Comparison of ENCODE assay signal across 8 cellular contexts in genomic region chr19:18587962-18588610, GRCh38. TPM values are rescaled to one million over a fixed set of nuclear protein-coding genes. Genes with fewer than 3 reads are reported as not detected.
DNase-seq lines count a peak whose midpoint lies in the region; ATAC-seq lines count a peak whose summit lies in the region.

No MANE protein-coding gene starts in this region.

- ATAC-seq in activated T-cell treated with anti-CD3 and anti-CD28 coated beads, Interleukin-2, amount 50 U/mL, for 4 hours, result peak; percentile 2 to 8
- ATAC-seq in left colon (no peak), GM18873 (IDR thresholded peaks at IDR 0.05; ENCODE audit: low FRiP score, unreplicated experiment) (no peak)

- no peaks in the 10 kb centered on the region for H3K27me3 Mint-ChIP-seq in activated T-cell treated with anti-CD3 and anti-CD28 coated beads, Interleukin-2, amount 50 U/mL, for 4 hours (ENCODE audit: low read depth)
- H3K27me3 Mint-ChIP-seq in activated CD4-positive, alpha-beta memory T cell treated with anti-CD3 and anti-CD28 coated beads, Interleukin-2, amount 10 ng/mL, durations not matched to agents 7 days and 5 days, result peaks cover 2% of the 10 kb centered on the region

- H3K9me3 ChIP-seq in iPS-18c (ENCODE audit: control insufficient read depth, insufficient read depth, low read length), result no peaks in the 10 kb centered on the region

- peak overlapping the region; percentile 85 for H3K4me3 Mint-ChIP-seq in activated T-cell treated with anti-CD3 and anti-CD28 coated beads, Interleukin-2, amount 50 U/mL, for 4 hours
- peak overlapping the region; percentile 85 for H3K4me3 Mint-ChIP-seq in activated CD4-positive, alpha-beta memory T cell treated with anti-CD3 and anti-CD28 coated beads, Interleukin-2, amount 10 ng/mL, durations not matched to agents 7 days and 5 days

- H3K4me3 ChIP-seq in iPS-18c (ENCODE audit: insufficient read depth, low read depth, low read length), result peak overlapping the region; percentile 99

- peaks cover 30% of the 10 kb centered on the region for H3K4me1 Mint-ChIP-seq in activated T-cell treated with anti-CD3 and anti-CD28 coated beads, Interleukin-2, amount 50 U/mL, for 4 hours (ENCODE audit: low read depth)
- peaks cover 46% of the 10 kb centered on the region for H3K4me1 Mint-ChIP-seq in activated CD4-positive, alpha-beta memory T cell treated with anti-CD3 and anti-CD28 coated beads, Interleukin-2, amount 10 ng/mL, durations not matched to agents 7 days and 5 days

- intact Hi-C loops in left colon (cut with DNase I, micrococcal nuclease), result loop anchor here in 1 of 2 donors (10.0 kb wide), 1 partner anchor 123 kb away; no protein-coding TSS in a partner anchor

- no peak for DNase-seq in activated T-cell treated with anti-CD3 and anti-CD28 coated beads, Interleukin-2, amount 50 U/mL, for 4 hours
- DNase-seq in activated T-cell treated with anti-CD3 and anti-CD28 coated beads, Interleukin-2, amount 50 U/mL, for 1 hour, result no peak
- no peak for DNase-seq in activated CD4-positive, alpha-beta memory T cell treated with anti-CD3 and anti-CD28 coated beads, Interleukin-2, amount 10 ng/mL, durations not matched to agents 7 days and 5 days
- DNase-seq in left colon, result no peak
- DNase-seq in AML-193 (lab: John Stamatoyannopoulos, UW), result no peak

- peaks cover 11% of the 10 kb centered on the region for H3K36me3 Mint-ChIP-seq in activated T-cell treated with anti-CD3 and anti-CD28 coated beads, Interleukin-2, amount 50 U/mL, for 4 hours (ENCODE audit: insufficient read depth)
- H3K36me3 Mint-ChIP-seq in activated CD4-positive, alpha-beta memory T cell treated with anti-CD3 and anti-CD28 coated beads, Interleukin-2, amount 10 ng/mL, durations not matched to agents 7 days and 5 days (ENCODE audit: low read depth), result peaks cover 14% of the 10 kb centered on the region

- H3K9me3 Mint-ChIP-seq in activated T-cell treated with anti-CD3 and anti-CD28 coated beads, Interleukin-2, amount 50 U/mL, for 4 hours, result no peaks in the 10 kb centered on the region
- no peaks in the 10 kb centered on the region for H3K9me3 Mint-ChIP-seq in activated CD4-positive, alpha-beta memory T cell treated with anti-CD3 and anti-CD28 coated beads, Interleukin-2, amount 10 ng/mL, durations not matched to agents 7 days and 5 days

- peak overlapping the region; percentile 89 for H3K27ac ChIP-seq in temporal lobe (ENCODE audit: low read depth, low read length)

- H3K27ac Mint-ChIP-seq in activated CD4-positive, alpha-beta memory T cell treated with anti-CD3 and anti-CD28 coated beads, Interleukin-2, amount 10 ng/mL, durations not matched to agents 7 days and 5 days, result peak overlapping the region; percentile 90

- CTCF ChIA-PET in activated CD4-positive, alpha-beta memory T cell treated with anti-CD3 and anti-CD28 coated beads, Interleukin-2, amount 10 ng/mL, durations not matched to agents 7 days and 5 days (lab: Charles Lee), result interaction anchor here (0.6 to 5.7 kb wide), 20 partner anchors 7 to 444 kb away, joined by 3 to 63 read pairs (median 8); partner anchors contain the start of genes COPE, DDX49, ELL and FKBP8

- POLR2A ChIA-PET in activated CD4-positive, alpha-beta memory T cell treated with anti-CD3 and anti-CD28 coated beads, Interleukin-2, amount 10 ng/mL, durations not matched to agents 7 days and 5 days (lab: Charles Lee), result interaction anchor here (0.7 to 6.5 kb wide), 12 partner anchors 9 to 331 kb away, joined by 3 to 114 read pairs (median 10); partner anchors contain the start of genes COPE, DDX49, ELL and FKBP8

RNA-seq across cellular contexts. Expression of gene REX1BD, which starts 0.5 kb away (rescaled TPM):
- 100 to 1,000 TPM in 2 of 3 donors, 10 to 100 TPM in 1; 99.7 to 139 (median 119) TPM for total RNA-seq in activated T-cell treated with anti-CD3 and anti-CD28 coated beads, Interleukin-2, amount 50 U/mL, for 4 hours
- total RNA-seq in activated CD4-positive, alpha-beta memory T cell treated with anti-CD3 and anti-CD28 coated beads, Interleukin-2, amount 10 ng/mL, durations not matched to agents 7 days and 5 days, result 10 to 100 TPM; 81.2 to 83.3 TPM
- total RNA-seq in temporal lobe (27.5 TPM), left colon (10 to 100 TPM; 49.2 to 53.4 TPM)

RNA-seq across cellular contexts. Expression of gene UBA52, which starts 16.4 kb away (rescaled TPM):
- total RNA-seq in activated T-cell treated with anti-CD3 and anti-CD28 coated beads, Interleukin-2, amount 50 U/mL, for 4 hours, result 1,000 to 10,000 TPM; 1,928 to 2,027 (median 1,945) TPM
- 1,000 to 10,000 TPM; 1,374 to 1,409 TPM for total RNA-seq in activated CD4-positive, alpha-beta memory T cell treated with anti-CD3 and anti-CD28 coated beads, Interleukin-2, amount 10 ng/mL, durations not matched to agents 7 days and 5 days
- total RNA-seq in temporal lobe, result 313 TPM
- total RNA-seq in left colon, result 100 to 1,000 TPM; 798 to 822 TPM

RNA-seq across cellular contexts. Expression of gene CRLF1, which starts 18.5 kb away (rescaled TPM):
- under 1 TPM in 2 of 3 donors, not detected in 1; 0.32 to 0.76 TPM for total RNA-seq in activated T-cell treated with anti-CD3 and anti-CD28 coated beads, Interleukin-2, amount 50 U/mL, for 4 hours
- total RNA-seq in activated CD4-positive, alpha-beta memory T cell treated with anti-CD3 and anti-CD28 coated beads, Interleukin-2, amount 10 ng/mL, durations not matched to agents 7 days and 5 days, result not detected
- total RNA-seq in temporal lobe, result 3.9 TPM
- 1 to 10 TPM; 1.3 to 2.4 TPM for total RNA-seq in left colon

RNA-seq across cellular contexts. Expression of gene TMEM59L, which starts 24.6 kb away (rescaled TPM):
- not detected for total RNA-seq in activated T-cell treated with anti-CD3 and anti-CD28 coated beads, Interleukin-2, amount 50 U/mL, for 4 hours
- under 1 TPM in 1 of 2 experiments, not detected in 1; 0.13 TPM for total RNA-seq in activated CD4-positive, alpha-beta memory T cell treated with anti-CD3 and anti-CD28 coated beads, Interleukin-2, amount 10 ng/mL, durations not matched to agents 7 days and 5 days
- total RNA-seq in temporal lobe (42.0 TPM), left colon (1 to 10 TPM in 1 of 2 donors, under 1 TPM in 1; 0.40 to 1.1 TPM)

RNA-seq across cellular contexts. Expression of gene KXD1, which starts 30.4 kb away (rescaled TPM):
- total RNA-seq in activated T-cell treated with anti-CD3 and anti-CD28 coated beads, Interleukin-2, amount 50 U/mL, for 4 hours, result 100 to 1,000 TPM; 112 to 129 (median 126) TPM
- total RNA-seq in activated CD4-positive, alpha-beta memory T cell treated with anti-CD3 and anti-CD28 coated beads, Interleukin-2, amount 10 ng/mL, durations not matched to agents 7 days and 5 days, result 10 to 100 TPM; 93.0 to 99.1 TPM
- total RNA-seq in temporal lobe (20.9 TPM), left colon (10 to 100 TPM; 63.7 to 72.4 TPM)

Comparison
In these comparisons a context has a peak if more than half of its experiments do, and no peak if none do; other contexts are left out.
1. ATAC-seq: peak in activated T-cell treated with anti-CD3 and anti-CD28 coated beads, Interleukin-2, amount 50 U/mL, for 4 hours (2 of 2); none in left colon (single experiment) and GM18873 (single experiment).